In genomic region chr22:45187891-45188290, GRCh38 we compare ENCODE assay signal across 1 cellular context.
TF ChIP-seq lines count a peak whose summit lies in the region.

No MANE protein-coding gene starts in this region.

TF ChIP-seq in WTC11, 78 proteins besides CTCF, POLR2A, EP300 and RAD21 (continued from another document):
- no peak for TF ChIP-seq ZNF281 (CRISPR knock-in tag; IDR thresholded peaks at IDR 0.05)
- no peak for TF ChIP-seq RORB (CRISPR knock-in tag; IDR thresholded peaks at IDR 0.05)
- no peak for TF ChIP-seq ZSCAN18 (CRISPR knock-in tag; IDR thresholded peaks at IDR 0.05)
- no peak for TF ChIP-seq USF1 (CRISPR knock-in tag; IDR thresholded peaks at IDR 0.05)
- TF ChIP-seq SOX15 (CRISPR knock-in tag; IDR thresholded peaks at IDR 0.05) = no peak
- no peak for TF ChIP-seq GTF2I (CRISPR knock-in tag; conservative IDR thresholded peaks at IDR 0.05)
- no peak for TF ChIP-seq E2F5 (CRISPR knock-in tag; IDR thresholded peaks at IDR 0.05)
- TF ChIP-seq NFE2L1 (CRISPR knock-in tag; IDR thresholded peaks at IDR 0.05) = no peak
- no peak for TF ChIP-seq MLX (CRISPR knock-in tag; IDR thresholded peaks at IDR 0.05)
- no peak for TF ChIP-seq NR2C2 (CRISPR knock-in tag; IDR thresholded peaks at IDR 0.05)
- TF ChIP-seq ETV6 (CRISPR knock-in tag; IDR thresholded peaks at IDR 0.05) = no peak
- TF ChIP-seq ZNF317 (CRISPR knock-in tag; IDR thresholded peaks at IDR 0.05; ENCODE audit: borderline replicate concordance, low read depth) = no peak
